9 cellular contexts compared by ENCODE assay signal in the genomic region with DNA sequence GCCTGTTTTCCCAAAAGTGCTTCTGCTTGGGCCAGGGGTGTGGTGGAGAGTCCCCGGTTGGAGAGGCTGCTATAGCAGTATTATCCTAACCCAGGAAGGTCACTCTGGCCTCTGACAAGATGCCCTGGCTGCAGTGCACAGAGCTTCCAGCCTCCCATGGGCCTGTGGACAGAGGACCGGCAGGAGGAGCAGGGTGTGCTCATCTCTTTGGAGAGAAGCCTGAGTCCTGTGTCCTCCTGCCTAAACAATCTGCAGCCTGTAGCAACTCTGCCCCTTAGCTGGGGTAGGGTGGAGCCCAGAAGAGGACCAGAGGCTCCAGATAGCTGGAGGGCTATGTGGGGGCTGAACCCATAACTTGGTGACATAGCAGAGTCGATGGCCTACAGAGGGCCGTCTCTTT.
DNase-seq lines count a peak whose midpoint lies in the region; ATAC-seq and TF ChIP-seq lines count a peak whose summit lies in the region.
"Had no signal": no experiment of that assay in that cellular context is flagged by ENCODE, and none has a peak within 500 bp of the region (broad histone marks: within the 10 kb centered on the region; RNA-seq: fewer than 3 reads in every experiment).

No MANE protein-coding gene starts in this region.

- TF ChIP-seq POLR2A in suprapubic skin (IDR thresholded peaks at IDR 0.05): no peak

- no peaks in the 10 kb centered on the region for H3K36me3 ChIP-seq in suprapubic skin

- WGBS in suprapubic skin: 37% methylated on average over 4 of the region's 4 CpGs

- no peak for TF ChIP-seq EP300 in suprapubic skin (IDR thresholded peaks at IDR 0.05)

- peaks cover 4% of the 10 kb centered on the region for H3K36me3 Mint-ChIP-seq in T-helper 1 cell treated with Interleukin-12 subunit alpha and Interleukin-12 subunit beta and Interleukin-4 antibody, amounts not matched to agents 30 μg/mL and 1 μg/mL, for 36 hours (ENCODE audit: low read depth)
- no peaks in the 10 kb centered on the region for H3K36me3 Mint-ChIP-seq in activated naive CD8-positive, alpha-beta T cell treated with anti-CD3 and anti-CD28 coated beads, Interleukin-2, amount 50 U/mL, for 24 hours (ENCODE audit: low read depth)
- no peaks in the 10 kb centered on the region for H3K36me3 Mint-ChIP-seq in immature natural killer cell

- peak overlapping the region; percentile 91 for H3K27ac Mint-ChIP-seq in T-helper 1 cell treated with Interleukin-12 subunit alpha and Interleukin-12 subunit beta and Interleukin-4 antibody, amounts not matched to agents 30 μg/mL and 1 μg/mL, for 36 hours
- H3K27ac Mint-ChIP-seq in activated naive CD8-positive, alpha-beta T cell treated with anti-CD3 and anti-CD28 coated beads, Interleukin-2, amount 50 U/mL, for 24 hours: peak overlapping the region; percentile 90
- peak overlapping the region; percentile 91 to 97 (median 94) for H3K27ac Mint-ChIP-seq in immature natural killer cell

- no peaks in the 10 kb centered on the region for H3K9me3 ChIP-seq in suprapubic skin

- no peak overlapping the region for H3K4me3 Mint-ChIP-seq in T-helper 1 cell treated with Interleukin-12 subunit alpha and Interleukin-12 subunit beta and Interleukin-4 antibody, amounts not matched to agents 30 μg/mL and 1 μg/mL, for 36 hours
- H3K4me3 Mint-ChIP-seq in activated naive CD8-positive, alpha-beta T cell treated with anti-CD3 and anti-CD28 coated beads, Interleukin-2, amount 50 U/mL, for 24 hours: no peak overlapping the region
- peak overlapping the region in 4 of 5 donors; percentile 66 to 77 (median 72) for H3K4me3 Mint-ChIP-seq in immature natural killer cell

- H3K27ac ChIP-seq in suprapubic skin: peak overlapping the region; percentile 46
- H3K27ac ChIP-seq: 22Rv1 had no signal

- DNase-seq in T-helper 1 cell (no peak), immature natural killer cell (no peak), suprapubic skin (ENCODE audit: low spot score in 2 of 2) (no peak), NCI-H2029 treated with DMSO at 0.1 percent for 48 hours (lab: John Stamatoyannopoulos, UW) (no peak), NCI-H1694 (lab: John Stamatoyannopoulos, UW) (no peak)
- DNase-seq in activated naive CD8-positive, alpha-beta T cell treated with anti-CD3 and anti-CD28 coated beads, Interleukin-2, amount 50 U/mL, for 24 hours: no peak

- H3K4me3 ChIP-seq in suprapubic skin: no peak overlapping the region

- no peak for TF ChIP-seq CTCF in suprapubic skin (IDR thresholded peaks at IDR 0.05)

- ATAC-seq in activated naive CD8-positive, alpha-beta T cell treated with anti-CD3 and anti-CD28 coated beads, Interleukin-2, amount 50 U/mL, for 24 hours: no peak
- ATAC-seq in GM18861 (IDR thresholded peaks at IDR 0.05; ENCODE audit: unreplicated experiment): no peak

- H3K27me3 ChIP-seq in suprapubic skin: no peaks in the 10 kb centered on the region

- H3K9me3 Mint-ChIP-seq in T-helper 1 cell treated with Interleukin-12 subunit alpha and Interleukin-12 subunit beta and Interleukin-4 antibody, amounts not matched to agents 30 μg/mL and 1 μg/mL, for 36 hours: no peaks in the 10 kb centered on the region
- H3K9me3 Mint-ChIP-seq in activated naive CD8-positive, alpha-beta T cell treated with anti-CD3 and anti-CD28 coated beads, Interleukin-2, amount 50 U/mL, for 24 hours: no peaks in the 10 kb centered on the region
- no peaks in the 10 kb centered on the region for H3K9me3 Mint-ChIP-seq in immature natural killer cell

- peaks cover 57% of the 10 kb centered on the region for H3K4me1 Mint-ChIP-seq in T-helper 1 cell treated with Interleukin-12 subunit alpha and Interleukin-12 subunit beta and Interleukin-4 antibody, amounts not matched to agents 30 μg/mL and 1 μg/mL, for 36 hours (ENCODE audit: low read depth)
- H3K4me1 Mint-ChIP-seq in activated naive CD8-positive, alpha-beta T cell treated with anti-CD3 and anti-CD28 coated beads, Interleukin-2, amount 50 U/mL, for 24 hours: peaks cover 77% of the 10 kb centered on the region
- H3K4me1 Mint-ChIP-seq in immature natural killer cell: peaks cover 92 to 97% of the 10 kb centered on the region in 2 donors

- H3K4me1 ChIP-seq in suprapubic skin: peaks cover 48% of the 10 kb centered on the region

- H3K27me3 Mint-ChIP-seq in T-helper 1 cell treated with Interleukin-12 subunit alpha and Interleukin-12 subunit beta and Interleukin-4 antibody, amounts not matched to agents 30 μg/mL and 1 μg/mL, for 36 hours (ENCODE audit: low read depth): no peaks in the 10 kb centered on the region
- H3K27me3 Mint-ChIP-seq in activated naive CD8-positive, alpha-beta T cell treated with anti-CD3 and anti-CD28 coated beads, Interleukin-2, amount 50 U/mL, for 24 hours: no peaks in the 10 kb centered on the region
- H3K27me3 Mint-ChIP-seq in immature natural killer cell (ENCODE audit: low read depth in 3 of 3): peaks cover 0 to 2% (median 0%) of the 10 kb centered on the region in 3 donors

Comparison
In these comparisons a context has a peak if more than half of its experiments do, and no peak if none do; other contexts are left out.
1. H3K4me3 Mint-ChIP-seq: peak in immature natural killer cell (4 of 5); none in T-helper 1 cell treated with Interleukin-12 subunit alpha and Interleukin-12 subunit beta and Interleukin-4 antibody, amounts not matched to agents 30 μg/mL and 1 μg/mL, for 36 hours (single experiment) and activated naive CD8-positive, alpha-beta T cell treated with anti-CD3 and anti-CD28 coated beads, Interleukin-2, amount 50 U/mL, for 24 hours (single experiment).
2. Peak in every context shown above with its lines, with median percentiles within 50 percentile points of each other: H3K27ac Mint-ChIP-seq.